Comparison of ENCODE assay signal across 1 cellular context in genomic region chr1:174060090-174060489, GRCh38.
TF ChIP-seq lines count a peak whose summit lies in the region.

No MANE protein-coding gene starts in this region.

TF ChIP-seq in K562, 482 proteins besides CTCF, POLR2A, EP300 and RAD21:
- no peak for TF ChIP-seq DACH1 (IDR thresholded peaks at IDR 0.05; ENCODE audit: partially characterized antibody)
- no peak for TF ChIP-seq PTTG1 (tag; IDR thresholded peaks at IDR 0.05; ENCODE audit: low read depth)
- no peak for TF ChIP-seq ZNF175 (CRISPR knock-in tag; IDR thresholded peaks at IDR 0.05; ENCODE audit: low read depth)
- TF ChIP-seq YY1 (IDR thresholded peaks at IDR 0.05; ENCODE audit: borderline replicate concordance in 1 of 3, control insufficient read depth in 1 of 3, extremely low read depth in 1 of 3, insufficient read depth in 3 of 3, insufficient read length in 1 of 3, insufficient replicate concordance in 2 of 3, low read depth in 1 of 3, low read length in 2 of 3), result no peak
- no peak for TF ChIP-seq HINFP (tag; conservative IDR thresholded peaks at IDR 0.05; ENCODE audit: low read depth)
- no peak for TF ChIP-seq FOXP4 (CRISPR knock-in tag; IDR thresholded peaks at IDR 0.05; ENCODE audit: borderline replicate concordance)
- TF ChIP-seq ARNT (IDR thresholded peaks at IDR 0.05), result no peak
- no peak for TF ChIP-seq MAX (CRISPR knock-in tag; IDR thresholded peaks at IDR 0.05)
- TF ChIP-seq GTF2E2 (tag; IDR thresholded peaks at IDR 0.05), result no peak
- no peak for TF ChIP-seq ILK (tag; IDR thresholded peaks at IDR 0.05; ENCODE audit: borderline replicate concordance, low read depth)
- TF ChIP-seq ZFP36 (IDR thresholded peaks at IDR 0.05; ENCODE audit: low read depth, low read length, partially characterized antibody), result no peak
- no peak for TF ChIP-seq ZNF511 (CRISPR knock-in tag; IDR thresholded peaks at IDR 0.05)
- no peak for TF ChIP-seq NFIX (CRISPR knock-in tag; IDR thresholded peaks at IDR 0.05; ENCODE audit: low read depth)
- no peak for TF ChIP-seq ZNF589 (CRISPR knock-in tag; IDR thresholded peaks at IDR 0.05; ENCODE audit: low read depth)
- no peak for TF ChIP-seq GMEB1 (CRISPR knock-in tag; IDR thresholded peaks at IDR 0.05)
